6 cellular contexts compared by ENCODE assay signal in genomic region chr7:130860832-130861231, GRCh38.
A peak's percentile ranks its signal among the peaks of the same experiment; 100 is the strongest.
DNase-seq lines count a peak whose midpoint lies in the region; ATAC-seq and TF ChIP-seq lines count a peak whose summit lies in the region.
"Not testable (repeated sequence)": the region's sequence is repeated elsewhere in the genome, so short reads cannot be mapped to it uniquely, and the experiment has no call there.

No MANE protein-coding gene starts in this region.

- not testable (repeated sequence) for H3K4me1 ChIP-seq in HEK293 (ENCODE audit: control insufficient read depth, insufficient read depth, low read length)

- not testable (repeated sequence) for H3K4me3 Mint-ChIP-seq in activated T-cell treated with anti-CD3 and anti-CD28 coated beads, Interleukin-2, amount 50 U/mL, for 72 hours; stimulated activated effector memory CD8-positive, alpha-beta T cell treated with anti-CD3 and anti-CD28 coated beads, Interleukin-12 subunit alpha, Interleukin-12 subunit beta, amount 100 ng/mL, for 72 hours

- ATAC-seq in activated T-cell treated with anti-CD3 and anti-CD28 coated beads, Interleukin-2, amount 50 U/mL, for 72 hours (replicated peaks in 1 of 2); Right ventricle myocardium inferior; stimulated activated effector memory CD8-positive, alpha-beta T cell treated with anti-CD3 and anti-CD28 coated beads, Interleukin-12 subunit alpha, Interleukin-12 subunit beta, amount 100 ng/mL, for 72 hours: not testable (repeated sequence)
- ATAC-seq in activated naive CD4-positive, alpha-beta T cell treated with anti-CD3 and anti-CD28 coated beads, Interleukin-2, amount 50 U/mL, for 72 hours, result peak in 1 of 2 donors; percentile 31

- POLR2A ChIA-PET in HEK293 (lab: Yijun Ruan, JAX); RWPE1 (lab: Yijun Ruan, JAX; ENCODE audit: low non-redundant PET): not testable (repeated sequence)

- peak overlapping the region; percentile 64 for H3K27ac Mint-ChIP-seq in activated T-cell treated with anti-CD3 and anti-CD28 coated beads, Interleukin-2, amount 50 U/mL, for 72 hours
- peak overlapping the region; percentile 25 to 66 for H3K27ac Mint-ChIP-seq in activated naive CD4-positive, alpha-beta T cell treated with anti-CD3 and anti-CD28 coated beads, Interleukin-2, amount 50 U/mL, for 72 hours
- peak overlapping the region; percentile 58 for H3K27ac Mint-ChIP-seq in stimulated activated effector memory CD8-positive, alpha-beta T cell treated with anti-CD3 and anti-CD28 coated beads, Interleukin-12 subunit alpha, Interleukin-12 subunit beta, amount 100 ng/mL, for 72 hours

- not testable (repeated sequence) for H3K36me3 ChIP-seq in HEK293 (ENCODE audit: control insufficient read depth in 2 of 2, insufficient read depth in 1 of 2, low read length in 2 of 2)

- peaks cover 66 to 94% of the 10 kb centered on the region in 2 donors for H3K36me3 Mint-ChIP-seq in activated T-cell treated with anti-CD3 and anti-CD28 coated beads, Interleukin-2, amount 50 U/mL, for 72 hours (ENCODE audit: insufficient read depth in 2 of 2)
- peaks cover 86 to 98% of the 10 kb centered on the region in 2 donors for H3K36me3 Mint-ChIP-seq in activated naive CD4-positive, alpha-beta T cell treated with anti-CD3 and anti-CD28 coated beads, Interleukin-2, amount 50 U/mL, for 72 hours
- not testable (repeated sequence) for H3K36me3 Mint-ChIP-seq in stimulated activated effector memory CD8-positive, alpha-beta T cell treated with anti-CD3 and anti-CD28 coated beads, Interleukin-12 subunit alpha, Interleukin-12 subunit beta, amount 100 ng/mL, for 72 hours

- not testable (repeated sequence) for DNase-seq in RWPE1 (ENCODE audit: low spot score); activated T-cell treated with anti-CD3 and anti-CD28 coated beads, Interleukin-2, amount 50 U/mL, for 72 hours; activated naive CD4-positive, alpha-beta T cell treated with anti-CD3 and anti-CD28 coated beads, Interleukin-2, amount 50 U/mL, for 72 hours (ENCODE audit: low spot score in 2 of 2); stimulated activated effector memory CD8-positive, alpha-beta T cell treated with anti-CD3 and anti-CD28 coated beads, Interleukin-12 subunit alpha, Interleukin-12 subunit beta, amount 100 ng/mL, for 72 hours (ENCODE audit: low spot score in 2 of 2)
- peak; percentile 35 for DNase-seq in Right ventricle myocardium inferior (ENCODE audit: missing footprints)

- H3K9me3 ChIP-seq in HEK293 (ENCODE audit: control insufficient read depth, insufficient read depth, low read depth, low read length), result not testable (repeated sequence)

- H3K4me3 ChIP-seq in HEK293 (ENCODE audit: low read depth, low read length), result not testable (repeated sequence)

- CTCF ChIA-PET in HEK293 (lab: Yijun Ruan, JAX); RWPE1 (lab: Yijun Ruan, JAX): not testable (repeated sequence)

- H3K27me3 Mint-ChIP-seq in activated T-cell treated with anti-CD3 and anti-CD28 coated beads, Interleukin-2, amount 50 U/mL, for 72 hours (ENCODE audit: low read depth), result not testable (repeated sequence)

- intact Hi-C loops in Right ventricle myocardium inferior (cut with DNase I), result not testable (repeated sequence)

- H3K27ac ChIP-seq in HEK293 (ENCODE audit: extremely low read depth, low read depth, low read length), result not testable (repeated sequence)
- H3K27ac ChIP-seq in RWPE1, result 0 out of 2 replicates have a peak overlapping the region, but pooled peaks have one; percentile 14

- not testable (repeated sequence) for H3K4me1 Mint-ChIP-seq in activated T-cell treated with anti-CD3 and anti-CD28 coated beads, Interleukin-2, amount 50 U/mL, for 72 hours (ENCODE audit: low read depth); stimulated activated effector memory CD8-positive, alpha-beta T cell treated with anti-CD3 and anti-CD28 coated beads, Interleukin-12 subunit alpha, Interleukin-12 subunit beta, amount 100 ng/mL, for 72 hours

- H3K9me3 Mint-ChIP-seq in activated T-cell treated with anti-CD3 and anti-CD28 coated beads, Interleukin-2, amount 50 U/mL, for 72 hours, result peaks cover 26 to 31% of the 10 kb centered on the region in 2 donors
- peaks cover 41 to 46% of the 10 kb centered on the region in 2 donors for H3K9me3 Mint-ChIP-seq in activated naive CD4-positive, alpha-beta T cell treated with anti-CD3 and anti-CD28 coated beads, Interleukin-2, amount 50 U/mL, for 72 hours
- H3K9me3 Mint-ChIP-seq in stimulated activated effector memory CD8-positive, alpha-beta T cell treated with anti-CD3 and anti-CD28 coated beads, Interleukin-12 subunit alpha, Interleukin-12 subunit beta, amount 100 ng/mL, for 72 hours, result peaks cover 39% of the 10 kb centered on the region

- not testable (repeated sequence) for TF ChIP-seq CTCF in HEK293 (tag by site-specific recombination; IDR thresholded peaks at IDR 0.05); RWPE1 (conservative IDR thresholded peaks at IDR 0.05; ENCODE audit: low read depth)

TF ChIP-seq in HEK293, 187 proteins besides CTCF, POLR2A, EP300 and RAD21:
- peak; percentile 94 for TF ChIP-seq ZNF585B (tag by site-specific recombination; IDR thresholded peaks at IDR 0.05)
TF ChIP-seq in HEK293: peak in this region for 1; not testable (repeated sequence) for 186.
